ENCODE assay signal across 1 cellular context in the genomic region with DNA sequence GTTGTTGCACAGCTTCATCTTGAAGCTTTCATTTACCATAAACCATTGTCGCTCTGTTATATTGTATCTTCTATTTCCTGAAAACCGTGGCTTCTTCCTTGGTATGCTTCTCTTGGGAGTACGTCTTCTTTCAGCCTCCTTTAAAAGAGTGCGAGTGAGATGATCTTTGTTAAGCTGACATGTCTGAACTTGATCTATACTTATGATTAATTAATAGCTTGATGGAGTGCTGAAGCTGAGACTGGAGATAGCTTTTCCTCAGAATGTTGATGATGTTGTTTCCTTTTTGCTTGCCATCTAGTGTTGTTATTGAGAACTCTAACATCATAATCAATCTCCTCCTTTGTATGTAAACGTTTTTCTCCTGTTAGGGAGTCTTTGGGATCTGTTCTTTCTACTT.
A peak's percentile ranks its signal among the peaks of the same experiment; 100 is the strongest.
TF ChIP-seq lines count a peak whose summit lies in the region.

No MANE protein-coding gene starts in this region.

TF ChIP-seq in K562, 482 proteins besides CTCF, POLR2A, EP300 and RAD21:
- TF ChIP-seq, protein P1, sequence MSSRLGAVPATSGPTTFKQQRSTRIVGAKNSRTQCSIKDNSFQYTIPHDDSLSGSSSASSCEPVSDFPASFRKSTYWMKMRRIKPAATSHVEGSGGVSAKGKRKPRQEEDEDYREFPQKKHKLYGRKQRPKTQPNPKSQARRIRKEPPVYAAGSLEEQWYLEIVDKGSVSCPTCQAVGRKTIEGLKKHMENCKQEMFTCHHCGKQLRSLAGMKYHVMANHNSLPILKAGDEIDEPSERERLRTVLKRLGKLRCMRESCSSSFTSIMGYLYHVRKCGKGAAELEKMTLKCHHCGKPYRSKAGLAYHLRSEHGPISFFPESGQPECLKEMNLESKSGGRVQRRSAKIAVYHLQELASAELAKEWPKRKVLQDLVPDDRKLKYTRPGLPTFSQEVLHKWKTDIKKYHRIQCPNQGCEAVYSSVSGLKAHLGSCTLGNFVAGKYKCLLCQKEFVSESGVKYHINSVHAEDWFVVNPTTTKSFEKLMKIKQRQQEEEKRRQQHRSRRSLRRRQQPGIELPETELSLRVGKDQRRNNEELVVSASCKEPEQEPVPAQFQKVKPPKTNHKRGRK (tag; IDR thresholded peaks at IDR 0.05) = no peak
- TF ChIP-seq CBFA2T2 (conservative IDR thresholded peaks at IDR 0.05) = 0 out of 2 replicates have a peak, but pooled peaks have one; percentile 1
- TF ChIP-seq CREBBP (IDR thresholded peaks at IDR 0.05; ENCODE audit: low read depth, low read length) = peak; percentile 47
